1 cellular context compared by ENCODE assay signal in the genomic region with DNA sequence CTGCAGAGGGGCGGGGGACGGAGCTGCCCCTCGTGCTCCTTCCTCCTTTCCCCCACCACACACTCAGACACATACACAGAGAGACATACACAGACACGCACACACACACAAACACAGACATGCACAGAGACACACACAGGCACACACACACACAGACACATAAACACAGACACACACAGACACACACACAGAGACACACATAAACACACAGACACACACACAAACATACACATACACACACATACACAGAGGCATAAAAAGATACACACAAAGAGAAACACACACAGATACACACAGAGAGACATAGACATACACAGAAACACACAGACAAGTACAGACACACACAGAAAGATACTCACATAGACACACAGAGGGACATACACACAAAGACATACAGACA.
TF ChIP-seq lines count a peak whose summit lies in the region.

No MANE protein-coding gene starts in this region.

TF ChIP-seq in HEK293, 187 proteins besides CTCF, POLR2A, EP300 and RAD21 (continued from another document):
- TF ChIP-seq, protein P1, sequence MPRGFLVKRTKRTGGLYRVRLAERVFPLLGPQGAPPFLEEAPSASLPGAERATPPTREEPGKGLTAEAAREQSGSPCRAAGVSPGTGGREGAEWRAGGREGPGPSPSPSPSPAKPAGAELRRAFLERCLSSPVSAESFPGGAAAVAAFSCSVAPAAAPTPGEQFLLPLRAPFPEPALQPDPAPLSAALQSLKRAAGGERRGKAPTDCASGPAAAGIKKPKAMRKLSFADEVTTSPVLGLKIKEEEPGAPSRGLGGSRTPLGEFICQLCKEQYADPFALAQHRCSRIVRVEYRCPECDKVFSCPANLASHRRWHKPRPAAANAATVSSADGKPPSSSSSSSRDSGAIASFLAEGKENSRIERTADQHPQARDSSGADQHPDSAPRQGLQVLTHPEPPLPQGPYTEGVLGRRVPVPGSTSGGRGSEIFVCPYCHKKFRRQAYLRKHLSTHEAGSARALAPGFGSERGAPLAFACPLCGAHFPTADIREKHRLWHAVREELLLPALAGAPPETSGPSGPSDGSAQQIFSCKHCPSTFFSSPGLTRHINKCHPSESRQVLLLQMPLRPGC (tag by site-specific recombination; IDR thresholded peaks at IDR 0.05): no peak
- TF ChIP-seq SALL2 (tag by site-specific recombination; IDR thresholded peaks at IDR 0.05; ENCODE audit: borderline replicate concordance) (peak; percentile 30; the same call in 1 of the 2 replicates), ZNF394 (tag by site-specific recombination; IDR thresholded peaks at IDR 0.05; ENCODE audit: borderline replicate concordance) (no peak)
TF ChIP-seq in HEK293: peak in this region for 12.
